20 cellular contexts compared by ENCODE assay signal in genomic region chr3:79258479-79258878, GRCh38.
DNase-seq lines count a peak whose midpoint lies in the region; ATAC-seq and TF ChIP-seq lines count a peak whose summit lies in the region.
"Had no signal": no experiment of that assay in that cellular context is flagged by ENCODE, and none has a peak within 500 bp of the region (broad histone marks: within the 10 kb centered on the region; RNA-seq: fewer than 3 reads in every experiment).

No MANE protein-coding gene starts in this region.

- H3K36me3 ChIP-seq in gastrocnemius medialis (no peaks in the 10 kb centered on the region), mammary epithelial cell (ENCODE audit: insufficient read depth, low read length) (no peaks in the 10 kb centered on the region)
- H3K36me3 ChIP-seq: BLaER1 treated with 17β-estradiol and CSF1 and Interleukin-3, amounts not matched to agents 10 nM and 100 nM had no signal

- no peaks in the 10 kb centered on the region for H3K4me1 ChIP-seq in right cardiac atrium (ENCODE audit: control insufficient read depth, insufficient read depth, low read length)
- H3K4me1 ChIP-seq in gastrocnemius medialis = no peaks in the 10 kb centered on the region
- H3K4me1 ChIP-seq in mammary epithelial cell (ENCODE audit: insufficient read depth, low read length) = no peaks in the 10 kb centered on the region
- H3K4me1 ChIP-seq: BLaER1 treated with 17β-estradiol and CSF1 and Interleukin-3, amounts not matched to agents 10 nM and 100 nM had no signal

- H3K79me2 ChIP-seq in mammary epithelial cell (ENCODE audit: insufficient read depth, low read length) = no peaks in the 10 kb centered on the region

- 76% methylated on average over 1 of the region's 1 CpG for WGBS in right cardiac atrium
- 88% methylated on average over 1 of the region's 1 CpG for WGBS in mammary epithelial cell (ENCODE audit: low coverage, missing lambda C conversion rate)

- CTCF ChIA-PET in mammary epithelial cell (lab: Charles Lee; ENCODE audit: low non-redundant PET) = no interaction called here

- dilution Hi-C loops in mammary epithelial cell (cut with HindIII; ENCODE audit: low sequenced_read_pairs) = no loop called here

- H3K36me3 Mint-ChIP-seq in activated T-cell treated with anti-CD3 and anti-CD28 coated beads, Interleukin-2, amount 50 U/mL, for 4 hours (ENCODE audit: insufficient read depth) = no peaks in the 10 kb centered on the region

- no peaks in the 10 kb centered on the region for H3K27me3 Mint-ChIP-seq in activated T-cell treated with anti-CD3 and anti-CD28 coated beads, Interleukin-2, amount 50 U/mL, for 4 hours (ENCODE audit: low read depth)
- H3K27me3 Mint-ChIP-seq: CD4-positive, alpha-beta T cell had no signal

- H3K4me2 ChIP-seq in mammary epithelial cell (ENCODE audit: insufficient read depth, low read depth, low read length) = no peak overlapping the region
- H3K4me2 ChIP-seq: BLaER1 treated with 17β-estradiol and CSF1 and Interleukin-3, amounts not matched to agents 10 nM and 100 nM had no signal

- no peaks in the 10 kb centered on the region for H4K20me1 ChIP-seq in mammary epithelial cell (ENCODE audit: insufficient read depth, low read length)
- H4K20me1 ChIP-seq: BLaER1 treated with 17β-estradiol and CSF1 and Interleukin-3, amounts not matched to agents 10 nM and 100 nM had no signal

- H3K27ac ChIP-seq in right cardiac atrium (ENCODE audit: low read length) = no peak overlapping the region
- no peak overlapping the region for H3K27ac ChIP-seq in gastrocnemius medialis
- H3K27ac ChIP-seq in mammary epithelial cell (ENCODE audit: insufficient read depth, low read depth, low read length) = no peak overlapping the region
- H3K27ac ChIP-seq: BLaER1 treated with 17β-estradiol and CSF1 and Interleukin-3, amounts not matched to agents 10 nM and 100 nM had no signal

- no peak overlapping the region for H3K9ac ChIP-seq in mammary epithelial cell (ENCODE audit: insufficient read depth, low read length)
- H3K9ac ChIP-seq: BLaER1 treated with 17β-estradiol and CSF1 and Interleukin-3, amounts not matched to agents 10 nM and 100 nM had no signal

- DNase-seq in Right ventricle myocardium superior (no peak), right cardiac atrium (no peak), HCEC 1CT (peak; percentile 46), fibroblast of the aortic adventitia (ENCODE audit: low read depth) (peak; percentile 3), gastrocnemius medialis (no peak), mammary epithelial cell (no peak), NCI-H82 (lab: John Stamatoyannopoulos, UW) (no peak)
- no peak for DNase-seq in activated T-cell treated with anti-CD3 and anti-CD28 coated beads, Interleukin-2, amount 50 U/mL, for 4 hours
- DNase-seq: 8988T; ACHN; CD4-positive, alpha-beta T cell; Karpas-422; NCI-H1092 treated with DMSO at 0.1 percent for 48 hours; NCI-H1436; NCI-H187; NCI-H2171 treated with DMSO at 0.1 percent for 48 hours; NCI-H524; NCI-H748 treated with DMSO at 0.1 percent for 48 hours had no signal

- ATAC-seq in Right ventricle myocardium superior (ENCODE audit: poor library complexity) (peak; percentile 49), right cardiac atrium (no peak), gastrocnemius medialis (peak; percentile 52 to 76)
- no peak for ATAC-seq in activated T-cell treated with anti-CD3 and anti-CD28 coated beads, Interleukin-2, amount 50 U/mL, for 4 hours
- ATAC-seq: HCT116 had no signal

- in situ Hi-C loops in gastrocnemius medialis (cut with MboI; ENCODE audit: low sequenced_read_pairs in 4 of 4) (no loop called here), mammary epithelial cell (cut with MboI; ENCODE audit: low sequenced_read_pairs in 2 of 2) (no loop called here)

- H3K4me1 Mint-ChIP-seq in activated T-cell treated with anti-CD3 and anti-CD28 coated beads, Interleukin-2, amount 50 U/mL, for 4 hours (ENCODE audit: low read depth) = no peaks in the 10 kb centered on the region

- intact Hi-C loops in Right ventricle myocardium superior (cut with DNase I) (no loop called here), right cardiac atrium (cut with DNase I) (no loop called here), gastrocnemius medialis (cut with DNase I; ENCODE audit: low total_unique reads) (no loop called here), mammary epithelial cell (cut with micrococcal nuclease) (no loop called here)

- no peaks in the 10 kb centered on the region for H3K27me3 ChIP-seq in right cardiac atrium (ENCODE audit: control insufficient read depth, insufficient read depth)
- no peaks in the 10 kb centered on the region for H3K27me3 ChIP-seq in gastrocnemius medialis
- no peaks in the 10 kb centered on the region for H3K27me3 ChIP-seq in mammary epithelial cell (ENCODE audit: insufficient read depth, low read length)
- H3K27me3 ChIP-seq: BLaER1 treated with 17β-estradiol and CSF1 and Interleukin-3, amounts not matched to agents 10 nM and 100 nM had no signal

- H3K4me3 Mint-ChIP-seq in activated T-cell treated with anti-CD3 and anti-CD28 coated beads, Interleukin-2, amount 50 U/mL, for 4 hours = no peak overlapping the region
- H3K4me3 Mint-ChIP-seq: CD4-positive, alpha-beta T cell had no signal

- TF ChIP-seq POLR2A in gastrocnemius medialis (IDR thresholded peaks at IDR 0.05) = no peak

- H3K4me3 ChIP-seq in right cardiac atrium (ENCODE audit: low read length) = no peak overlapping the region
- H3K4me3 ChIP-seq in fibroblast of the aortic adventitia (ENCODE audit: low read depth, low read length) = no peak overlapping the region
- no peak overlapping the region for H3K4me3 ChIP-seq in gastrocnemius medialis
- H3K4me3 ChIP-seq in mammary epithelial cell (replicated peaks in 1 of 3; ENCODE audit: insufficient read depth in 1 of 3, low read depth in 2 of 3, low read length in 3 of 3) = no peak overlapping the region
- H3K4me3 ChIP-seq: BLaER1 treated with 17β-estradiol and CSF1 and Interleukin-3, amounts not matched to agents 10 nM and 100 nM had no signal

- TF ChIP-seq CTCF in fibroblast of the aortic adventitia (IDR thresholded peaks at IDR 0.05; ENCODE audit: insufficient read depth, low read length) = no peak
- no peak for TF ChIP-seq CTCF in gastrocnemius medialis (IDR thresholded peaks at IDR 0.05 in 4 of 5, conservative IDR thresholded peaks at IDR 0.05 in 1 of 5)
- no peak for TF ChIP-seq CTCF in mammary epithelial cell (conservative IDR thresholded peaks at IDR 0.05 in 1 of 2, IDR thresholded peaks at IDR 0.05 in 1 of 2; ENCODE audit: extremely low read depth in 1 of 2, insufficient read depth in 1 of 2, low read depth in 1 of 2, low read length in 2 of 2)

- H3K9me3 Mint-ChIP-seq in activated T-cell treated with anti-CD3 and anti-CD28 coated beads, Interleukin-2, amount 50 U/mL, for 4 hours = peaks cover 10% of the 10 kb centered on the region

- H3K9me3 ChIP-seq in right cardiac atrium (ENCODE audit: control insufficient read depth, low read length) = no peaks in the 10 kb centered on the region
- no peaks in the 10 kb centered on the region for H3K9me3 ChIP-seq in gastrocnemius medialis
- no peaks in the 10 kb centered on the region for H3K9me3 ChIP-seq in mammary epithelial cell (replicated peaks; ENCODE audit: insufficient read depth, low read length)
- H3K9me3 ChIP-seq: BLaER1 treated with 17β-estradiol and CSF1 and Interleukin-3, amounts not matched to agents 10 nM and 100 nM had no signal

- BruUV-seq in mammary epithelial cell (replicated peaks; lab: Mats Ljungman, UMichigan) = no TSS peak

- H2AFZ ChIP-seq in mammary epithelial cell (ENCODE audit: low read depth, low read length) = no peak overlapping the region

Comparison
In these comparisons a context has a peak if more than half of its experiments do, and no peak if none do; other contexts are left out.
1. ATAC-seq: peak in Right ventricle myocardium superior (single experiment) and gastrocnemius medialis (2 of 2); none in right cardiac atrium (0 of 2) and activated T-cell treated with anti-CD3 and anti-CD28 coated beads, Interleukin-2, amount 50 U/mL, for 4 hours (0 of 2).
2. DNase-seq: peak in HCEC 1CT (single experiment) and fibroblast of the aortic adventitia (single experiment); none in Right ventricle myocardium superior (single experiment), right cardiac atrium (0 of 3), gastrocnemius medialis (0 of 2), mammary epithelial cell (single experiment), NCI-H82 (single experiment) and activated T-cell treated with anti-CD3 and anti-CD28 coated beads, Interleukin-2, amount 50 U/mL, for 4 hours (single experiment).